8 cellular contexts compared by ENCODE assay signal in genomic region chr10:97037365-97038361, GRCh38.
A peak's percentile ranks its signal among the peaks of the same experiment; 100 is the strongest.
DNase-seq lines count a peak whose midpoint lies in the region; ATAC-seq and TF ChIP-seq lines count a peak whose summit lies in the region.

No MANE protein-coding gene starts in this region.

- H3K36me3 ChIP-seq in A673 (ENCODE audit: insufficient read depth, low read length, poor library complexity, severe bottlenecking): no peaks in the 10 kb centered on the region

- peak; percentile 88 for DNase-seq in A673 (ENCODE audit: low spot score)
- peak; percentile 85 for DNase-seq in NCI-H69 (lab: John Stamatoyannopoulos, UW)
- peak; percentile 66 for DNase-seq in activated CD4-positive, alpha-beta memory T cell treated with anti-CD3 and anti-CD28 coated beads, Interleukin-2, amount 10 ng/mL, durations not matched to agents 7 days and 5 days
- DNase-seq in effector memory CD8-positive, alpha-beta T cell: peak; percentile 57 to 71 (median 58)
- peak in 1 of 2 experiments; percentile 76 for DNase-seq in mesothelial cell of epicardium (ENCODE audit: low spot score in 2 of 2, unreplicated experiment in 2 of 2)
- DNase-seq in stimulated activated CD8-positive, alpha-beta memory T cell treated with anti-CD3 and anti-CD28 coated beads, Interleukin-15, amount 100 ng/mL, for 1 hour (ENCODE audit: low read depth): peak; percentile 43

- POLR2A ChIA-PET in A673 (lab: Charles Lee; ENCODE audit: low non-redundant PET): no interaction called here
- POLR2A ChIA-PET in activated CD4-positive, alpha-beta memory T cell treated with anti-CD3 and anti-CD28 coated beads, Interleukin-2, amount 10 ng/mL, durations not matched to agents 7 days and 5 days (lab: Charles Lee): no interaction called here

- TF ChIP-seq CTCF in A673 (conservative IDR thresholded peaks at IDR 0.05; ENCODE audit: low read depth, low read length) (peak; percentile 89), mesothelial cell of epicardium (IDR thresholded peaks at IDR 0.05; ENCODE audit: unreplicated experiment) (peak; percentile 94)

- CTCF ChIA-PET in A673 (lab: Charles Lee): interaction anchor here (0.5 to 3.6 kb wide), 7 partner anchors 13 to 397 kb away, joined by 3 to 26 read pairs (median 3); no protein-coding TSS in a partner anchor
- CTCF ChIA-PET in activated CD4-positive, alpha-beta memory T cell treated with anti-CD3 and anti-CD28 coated beads, Interleukin-2, amount 10 ng/mL, durations not matched to agents 7 days and 5 days (lab: Charles Lee): interaction anchor here (0.6 to 4.4 kb wide), 37 partner anchors 10 to 524 kb away, joined by 3 to 67 read pairs (median 4); partner anchors contain the start of gene TLL2

- H3K9me3 Mint-ChIP-seq in activated CD4-positive, alpha-beta memory T cell treated with anti-CD3 and anti-CD28 coated beads, Interleukin-2, amount 10 ng/mL, durations not matched to agents 7 days and 5 days: no peaks in the 10 kb centered on the region
- no peaks in the 10 kb centered on the region for H3K9me3 Mint-ChIP-seq in effector memory CD8-positive, alpha-beta T cell
- H3K9me3 Mint-ChIP-seq in mesothelial cell of epicardium: no peaks in the 10 kb centered on the region

- ATAC-seq in GM18873 (IDR thresholded peaks at IDR 0.05; ENCODE audit: low FRiP score, unreplicated experiment) (peak; percentile 52), HG03520 (IDR thresholded peaks at IDR 0.05; ENCODE audit: unreplicated experiment) (peak; percentile 72)
- ATAC-seq in effector memory CD8-positive, alpha-beta T cell (replicated peaks): peak; percentile 92

- BruUV-seq in A673 (replicated peaks; lab: Mats Ljungman, UMichigan): no TSS peak

- peaks cover 9% of the 10 kb centered on the region for H3K4me1 Mint-ChIP-seq in activated CD4-positive, alpha-beta memory T cell treated with anti-CD3 and anti-CD28 coated beads, Interleukin-2, amount 10 ng/mL, durations not matched to agents 7 days and 5 days
- peaks cover 10 to 14% of the 10 kb centered on the region in 2 donors for H3K4me1 Mint-ChIP-seq in effector memory CD8-positive, alpha-beta T cell (ENCODE audit: low read depth in 2 of 2)
- peaks cover 12% of the 10 kb centered on the region for H3K4me1 Mint-ChIP-seq in mesothelial cell of epicardium

- H3K27ac ChIP-seq in A673 (ENCODE audit: low read depth, low read length, poor library complexity, severe bottlenecking): no peak overlapping the region

- peak overlapping the region; percentile 41 for H3K4me3 ChIP-seq in A673 (ENCODE audit: low read depth, low read length, poor library complexity, severe bottlenecking)

- no peaks in the 10 kb centered on the region for H3K4me1 ChIP-seq in A673 (ENCODE audit: insufficient read depth, low read length, poor library complexity, severe bottlenecking)

- no peak overlapping the region for H3K27ac Mint-ChIP-seq in activated CD4-positive, alpha-beta memory T cell treated with anti-CD3 and anti-CD28 coated beads, Interleukin-2, amount 10 ng/mL, durations not matched to agents 7 days and 5 days
- H3K27ac Mint-ChIP-seq in effector memory CD8-positive, alpha-beta T cell: peak overlapping the region in 1 of 2 donors; percentile 74
- H3K27ac Mint-ChIP-seq in mesothelial cell of epicardium: no peak overlapping the region

- intact Hi-C loops in A673 (cut with micrococcal nuclease; ENCODE audit: unreplicated experiment): no loop called here

- peaks cover 6% of the 10 kb centered on the region for H3K27me3 Mint-ChIP-seq in activated CD4-positive, alpha-beta memory T cell treated with anti-CD3 and anti-CD28 coated beads, Interleukin-2, amount 10 ng/mL, durations not matched to agents 7 days and 5 days
- peaks cover 21 to 22% of the 10 kb centered on the region in 2 donors for H3K27me3 Mint-ChIP-seq in effector memory CD8-positive, alpha-beta T cell
- H3K27me3 Mint-ChIP-seq in mesothelial cell of epicardium (ENCODE audit: low read depth): peaks cover 37% of the 10 kb centered on the region

- H3K27me3 ChIP-seq in A673 (replicated peaks; ENCODE audit: insufficient read depth, low read depth, low read length, poor library complexity): no peaks in the 10 kb centered on the region

- no peaks in the 10 kb centered on the region for H3K9me3 ChIP-seq in A673 (ENCODE audit: low read depth, low read length, poor library complexity, severe bottlenecking)

- peak overlapping the region; percentile 29 for H3K4me3 Mint-ChIP-seq in activated CD4-positive, alpha-beta memory T cell treated with anti-CD3 and anti-CD28 coated beads, Interleukin-2, amount 10 ng/mL, durations not matched to agents 7 days and 5 days
- H3K4me3 Mint-ChIP-seq in effector memory CD8-positive, alpha-beta T cell: peak overlapping the region; percentile 51 to 63
- H3K4me3 Mint-ChIP-seq in mesothelial cell of epicardium: peak overlapping the region; percentile 16

- H3K36me3 Mint-ChIP-seq in activated CD4-positive, alpha-beta memory T cell treated with anti-CD3 and anti-CD28 coated beads, Interleukin-2, amount 10 ng/mL, durations not matched to agents 7 days and 5 days (ENCODE audit: low read depth): no peaks in the 10 kb centered on the region
- H3K36me3 Mint-ChIP-seq in effector memory CD8-positive, alpha-beta T cell (ENCODE audit: insufficient read depth): peaks cover 10% of the 10 kb centered on the region
- no peaks in the 10 kb centered on the region for H3K36me3 Mint-ChIP-seq in mesothelial cell of epicardium
